Comparison of ENCODE assay signal across 8 cellular contexts in the genomic region with DNA sequence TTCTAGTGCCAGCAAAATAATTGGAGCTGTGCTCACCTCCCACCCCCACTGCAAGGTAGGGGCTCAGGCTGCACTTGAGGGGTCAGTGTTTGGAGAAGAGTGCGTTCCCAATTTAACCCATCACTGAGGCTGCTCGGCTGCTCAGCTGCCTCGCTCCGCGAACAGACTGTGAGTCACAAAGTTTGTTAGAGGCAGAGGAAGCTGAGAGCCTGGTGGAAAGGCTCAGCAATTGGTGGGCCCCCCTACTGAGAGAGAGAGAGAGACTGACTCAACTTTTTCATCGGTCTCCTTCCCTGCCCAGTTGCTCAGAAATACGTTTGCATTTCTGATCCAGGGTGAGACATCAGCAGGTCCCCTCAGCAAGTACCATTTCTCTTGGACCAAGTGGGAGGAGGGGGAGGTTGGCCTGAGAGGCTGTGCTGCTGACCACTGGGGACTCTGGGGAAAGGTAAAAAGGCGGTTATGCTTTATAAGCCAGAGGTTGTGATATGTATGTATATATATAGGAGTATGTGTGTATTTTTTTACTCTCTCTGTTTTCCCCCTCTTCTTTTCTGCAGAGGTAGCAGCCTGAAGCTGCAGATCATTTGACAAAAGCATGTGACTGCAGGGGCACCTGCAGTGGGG. TPM values are rescaled to one million over a fixed set of nuclear protein-coding genes. Genes with fewer than 3 reads are reported as not detected.
DNase-seq lines count a peak whose midpoint lies in the region; TF ChIP-seq lines count a peak whose summit lies in the region.

No MANE protein-coding gene starts in this region.

- DNase-seq in EH (ENCODE audit: low read depth) (peak; percentile 89), NB4 (ENCODE audit: low read depth) (peak; percentile 90), head of caudate nucleus (peak in 27 of 42 donors; percentile 8 to 84 (median 45)), testis (no peak), NCI-H524 treated with DMSO at 0.1 percent for 48 hours (lab: John Stamatoyannopoulos, UW) (no peak)
- DNase-seq in activated T-cell treated with anti-CD3 and anti-CD28 coated beads, Interleukin-2, amount 50 U/mL, for 24 hours, result peak; percentile 68
- DNase-seq in stimulated activated CD4-positive, alpha-beta T cell treated with anti-CD3 and anti-CD28 coated beads, Interleukin-1b, Interleukin-23, amount 100 ng/mL, for 4 hours (ENCODE audit: low read depth in 2 of 2), result peak; percentile 20 to 30
- no peak for DNase-seq in NK-92 treated with Interleukin-12 subunit alpha and Interleukin-12 subunit beta, amount 100 ng/mL, for 24 hours (lab: John Stamatoyannopoulos, UW)

- H3K4me3 Mint-ChIP-seq in activated T-cell treated with anti-CD3 and anti-CD28 coated beads, Interleukin-2, amount 50 U/mL, for 24 hours, result peak overlapping the region; percentile 80

- no peaks in the 10 kb centered on the region for H3K36me3 ChIP-seq in testis (ENCODE audit: low read depth, missing control alignments)

- H3K4me3 ChIP-seq in NB4 (ENCODE audit: low read depth, low read length) (peak overlapping the region; percentile 18), testis (no peak overlapping the region)

- no peaks in the 10 kb centered on the region for H3K27me3 ChIP-seq in testis

- H3K9me3 Mint-ChIP-seq in activated T-cell treated with anti-CD3 and anti-CD28 coated beads, Interleukin-2, amount 50 U/mL, for 24 hours, result no peaks in the 10 kb centered on the region

- WGBS in testis, 2 donors, result 18 to 26% methylated on average over 8 of the region's 8 CpGs

- TF ChIP-seq POLR2A in NB4 (IDR thresholded peaks at IDR 0.05; ENCODE audit: extremely low read depth, insufficient read length) (no peak), testis (IDR thresholded peaks at IDR 0.05) (no peak)

- no peaks in the 10 kb centered on the region for H3K9me3 ChIP-seq in testis

- peaks cover 53% of the 10 kb centered on the region for H3K27me3 Mint-ChIP-seq in activated T-cell treated with anti-CD3 and anti-CD28 coated beads, Interleukin-2, amount 50 U/mL, for 24 hours

- H3K4me1 ChIP-seq in testis, result peaks cover 12% of the 10 kb centered on the region

- H3K27ac Mint-ChIP-seq in activated T-cell treated with anti-CD3 and anti-CD28 coated beads, Interleukin-2, amount 50 U/mL, for 24 hours, result peak overlapping the region; percentile 55

- TF ChIP-seq CTCF in NB4 (IDR thresholded peaks at IDR 0.05; ENCODE audit: low read depth, low read length) (no peak), testis (IDR thresholded peaks at IDR 0.05) (no peak)

- peaks cover 30% of the 10 kb centered on the region for H3K4me1 Mint-ChIP-seq in activated T-cell treated with anti-CD3 and anti-CD28 coated beads, Interleukin-2, amount 50 U/mL, for 24 hours (ENCODE audit: low read depth)

- no peaks in the 10 kb centered on the region for H3K36me3 Mint-ChIP-seq in activated T-cell treated with anti-CD3 and anti-CD28 coated beads, Interleukin-2, amount 50 U/mL, for 24 hours (ENCODE audit: low read depth)

- intact Hi-C loops in head of caudate nucleus (cut with DNase I) (loop anchor here (5.0 to 10.0 kb wide), 2 partner anchors 71 to 81 kb away; a partner anchor contains a TSS), testis (cut with DNase I; ENCODE audit: low total_unique reads) (loop anchor here (10.0 kb wide), 1 partner anchor 81 kb away; no protein-coding TSS in a partner anchor)

- H3K27ac ChIP-seq in testis, result no peak overlapping the region

RNA-seq across cellular contexts. Expression of a gene that starts 1.5 kb away (rescaled TPM):
- total RNA-seq in testis, result 1 to 10 TPM; 3.6 to 3.7 TPM
- polyA plus RNA-seq in testis (ENCODE audit: insufficient read depth, low read depth, low replicate concordance), result 3.0 TPM

Comparison
In these comparisons a context has a peak if more than half of its experiments do, and no peak if none do; other contexts are left out.
1. DNase-seq: peak in EH (single experiment), NB4 (single experiment), activated T-cell treated with anti-CD3 and anti-CD28 coated beads, Interleukin-2, amount 50 U/mL, for 24 hours (single experiment), head of caudate nucleus (27 of 42) and stimulated activated CD4-positive, alpha-beta T cell treated with anti-CD3 and anti-CD28 coated beads, Interleukin-1b, Interleukin-23, amount 100 ng/mL, for 4 hours (2 of 2); none in testis (single experiment), NCI-H524 treated with DMSO at 0.1 percent for 48 hours (single experiment) and NK-92 treated with Interleukin-12 subunit alpha and Interleukin-12 subunit beta, amount 100 ng/mL, for 24 hours (single experiment).